19 cellular contexts compared by ENCODE assay signal in genomic region chr5:143691278-143692236, GRCh38.
A peak's percentile ranks its signal among the peaks of the same experiment; 100 is the strongest.
DNase-seq lines count a peak whose midpoint lies in the region; ATAC-seq and TF ChIP-seq lines count a peak whose summit lies in the region.
"Had no signal": no experiment of that assay in that cellular context is flagged by ENCODE, and none has a peak within 500 bp of the region (broad histone marks: within the 10 kb centered on the region; RNA-seq: fewer than 3 reads in every experiment).

No MANE protein-coding gene starts in this region.

- H2BK15ac ChIP-seq in IMR-90 (ENCODE audit: low read depth, low read length), result no peak overlapping the region

- peaks cover 12% of the 10 kb centered on the region for H3K4me1 Mint-ChIP-seq in progenitor cell of endocrine pancreas (ENCODE audit: low read depth)
- H3K4me1 Mint-ChIP-seq: H9 had no signal

- no peak overlapping the region for H3K4me2 ChIP-seq in IMR-90 (ENCODE audit: low read depth, low read length)
- no peak overlapping the region for H3K4me2 ChIP-seq in osteoblast (ENCODE audit: insufficient read depth, low read length)

- H3K27ac Mint-ChIP-seq in progenitor cell of endocrine pancreas, result no peak overlapping the region
- H3K27ac Mint-ChIP-seq: H9 had no signal

- no peak overlapping the region; the same call in 1 of the 2 replicates for H3K14ac ChIP-seq in IMR-90 (replicated peaks; ENCODE audit: low read depth, low read length)

- H2BK20ac ChIP-seq in IMR-90 (ENCODE audit: low read depth, low read length), result peak overlapping the region; percentile 37; the same call in 1 of the 2 replicates

- H3K4me1 ChIP-seq in IMR-90 (ENCODE audit: control insufficient read depth, insufficient read depth, low read length) (peaks cover 5% of the 10 kb centered on the region; the same call in 1 of the 2 replicates), osteoblast (ENCODE audit: insufficient read depth, low read length) (peaks cover 14% of the 10 kb centered on the region), sigmoid colon (no peaks in the 10 kb centered on the region)

- ATAC-seq in IMR-90 (ENCODE audit: low read depth) (no peak), left lobe of liver (peak; percentile 92)
- ATAC-seq: GM12878 had no signal

- 100% methylated on average over 3 of the region's 7 CpGs; no CpG with 5 or more reads in 1 of the 2 experiments for WGBS in IMR-90 (ENCODE audit: extremely low coverage in 2 of 2, insufficient read length in 1 of 2), 2 experiments
- WGBS in sigmoid colon, 2 donors, result 50 to 65% methylated on average over 7 of the region's 7 CpGs

- no peak overlapping the region for H2AK9ac ChIP-seq in IMR-90 (replicated peaks; ENCODE audit: low read depth, low read length, poor library complexity)

- H3K23ac ChIP-seq in IMR-90 (ENCODE audit: low read depth, low read length), result no peak overlapping the region

- CTCF ChIA-PET in IMR-90 (lab: Yijun Ruan, JAX), result no interaction called here

- H3K36me3 ChIP-seq in IMR-90 (ENCODE audit: control insufficient read depth, insufficient read depth, low read length) (no peaks in the 10 kb centered on the region), SK-N-MC (ENCODE audit: insufficient read depth, low read length) (no peaks in the 10 kb centered on the region), osteoblast (ENCODE audit: insufficient read depth, low read length) (no peaks in the 10 kb centered on the region), sigmoid colon (no peaks in the 10 kb centered on the region)

- TF ChIP-seq RAD21 in IMR-90 (IDR thresholded peaks at IDR 0.05; ENCODE audit: low read length), result no peak

- no peak overlapping the region for H3K27ac ChIP-seq in IMR-90 (ENCODE audit: insufficient read depth, low read length)
- H3K27ac ChIP-seq in SK-N-MC, result no peak overlapping the region
- no peak overlapping the region for H3K27ac ChIP-seq in osteoblast (ENCODE audit: low read depth, low read length)
- no peak overlapping the region for H3K27ac ChIP-seq in sigmoid colon
- H3K27ac ChIP-seq: C4-2B had no signal

- DNase-seq in IMR-90 (no peak), SK-N-MC (ENCODE audit: low read depth, low spot score) (no peak), left lobe of liver (ENCODE audit: low spot score) (no peak), osteoblast (ENCODE audit: insufficient read length, low spot score, missing footprints) (no peak), progenitor cell of endocrine pancreas (ENCODE audit: low spot score, unreplicated experiment) (no peak), sigmoid colon (no peak), mucosa of gallbladder (ENCODE audit: low spot score) (no peak)
- DNase-seq: DMS 273 treated with DMSO at 0.1 percent for 48 hours; GDM1; H9; Kasumi-1; NCI-H1105; NCI-H187; NCI-H345; NCI-H526 treated with DMSO at 0.1 percent for 48 hours; NK-92 treated with Interleukin-12 subunit alpha and Interleukin-12 subunit beta, amount 100 ng/mL, for 24 hours; OCI-M1 had no signal

- no peak overlapping the region for H2AFZ ChIP-seq in IMR-90 (replicated peaks; ENCODE audit: low read length, poor library complexity)
- peak overlapping the region; percentile 54 for H2AFZ ChIP-seq in osteoblast (ENCODE audit: low read length)

- dilution Hi-C loops in IMR-90 (cut with HindIII; ENCODE audit: low sequenced_read_pairs, unreplicated experiment), result no loop called here

- no peak overlapping the region for H2BK120ac ChIP-seq in IMR-90 (ENCODE audit: low read depth, low read length)

- no peaks in the 10 kb centered on the region for H3K79me1 ChIP-seq in IMR-90 (ENCODE audit: low read depth in 1 of 2, low read length in 2 of 2)

- intact Hi-C loops in IMR-90 (cut with micrococcal nuclease) (loop anchor here (10.0 kb wide), 1 partner anchor 453 kb away; no protein-coding TSS in a partner anchor), sigmoid colon (cut with DNase I) (no loop called here)

- H3K9ac ChIP-seq in IMR-90 (ENCODE audit: low read depth, low read length) (no peak overlapping the region), SK-N-MC (ENCODE audit: insufficient read length) (peak overlapping the region; percentile 35)

- no peak overlapping the region for H2AK5ac ChIP-seq in IMR-90 (ENCODE audit: low read depth, low read length)

- in situ Hi-C loops in IMR-90 (cut with MboI; ENCODE audit: low sequenced_read_pairs), result no loop called here

- H3K4me3 Mint-ChIP-seq in progenitor cell of endocrine pancreas (ENCODE audit: low read depth), result no peak overlapping the region
- H3K4me3 Mint-ChIP-seq: H9 had no signal

- no peak overlapping the region for H4K5ac ChIP-seq in IMR-90 (ENCODE audit: low read depth, low read length)

- peaks cover 4% of the 10 kb centered on the region for H3K36me3 Mint-ChIP-seq in progenitor cell of endocrine pancreas (ENCODE audit: insufficient read depth)

- POLR2A ChIA-PET in IMR-90 (lab: Charles Lee; ENCODE audit: unreplicated experiment), result no interaction called here

- no peaks in the 10 kb centered on the region for H3K9me3 ChIP-seq in IMR-90 (ENCODE audit: control insufficient read depth, insufficient read depth, low read length)
- no peaks in the 10 kb centered on the region for H3K9me3 ChIP-seq in SK-N-MC (ENCODE audit: low read depth, low read length)
- H3K9me3 ChIP-seq in osteoblast (ENCODE audit: low read depth, low read length), result no peaks in the 10 kb centered on the region
- H3K9me3 ChIP-seq in sigmoid colon, result no peaks in the 10 kb centered on the region

- no peak overlapping the region for H3K18ac ChIP-seq in IMR-90 (ENCODE audit: low read depth, low read length)

- no peaks in the 10 kb centered on the region for H3K79me2 ChIP-seq in osteoblast (ENCODE audit: insufficient read depth, low read length)

- no peak for TF ChIP-seq EP300 in sigmoid colon (IDR thresholded peaks at IDR 0.05)

- H4K8ac ChIP-seq in IMR-90 (ENCODE audit: low read depth in 2 of 2, low read length in 2 of 2), result no peak overlapping the region; a peak in 1 of 4 replicates

- no peak overlapping the region for H2BK5ac ChIP-seq in IMR-90 (ENCODE audit: low read depth, low read length, poor library complexity, severe bottlenecking)

- H4K91ac ChIP-seq in IMR-90 (ENCODE audit: insufficient read depth, low read depth, low read length), result no peak overlapping the region

- TF ChIP-seq POLR2A in IMR-90 (IDR thresholded peaks at IDR 0.05; ENCODE audit: low read depth, low read length), result no peak
- TF ChIP-seq POLR2A in sigmoid colon (IDR thresholded peaks at IDR 0.05), result no peak

- H3K4me3 ChIP-seq in IMR-90 (ENCODE audit: insufficient read depth, low read depth, low read length) (no peak overlapping the region), SK-N-MC (no peak overlapping the region), osteoblast (ENCODE audit: insufficient read depth, low read length) (no peak overlapping the region), sigmoid colon (no peak overlapping the region)
- H3K4me3 ChIP-seq: GM12878 had no signal

- H3K27me3 ChIP-seq in IMR-90 (ENCODE audit: control insufficient read depth, insufficient read depth, low read length) (no peaks in the 10 kb centered on the region), osteoblast (ENCODE audit: insufficient read depth, low read length) (no peaks in the 10 kb centered on the region), sigmoid colon (no peaks in the 10 kb centered on the region)

- no peaks in the 10 kb centered on the region for H3K27me3 Mint-ChIP-seq in progenitor cell of endocrine pancreas

- no peaks in the 10 kb centered on the region for H3K9me1 ChIP-seq in IMR-90 (ENCODE audit: insufficient read depth, low read length)

- H4K20me1 ChIP-seq in IMR-90 (ENCODE audit: insufficient read depth, low read length), result no peaks in the 10 kb centered on the region
- H4K20me1 ChIP-seq in osteoblast (ENCODE audit: insufficient read depth, low read length), result no peaks in the 10 kb centered on the region

- H3K56ac ChIP-seq in IMR-90 (ENCODE audit: extremely low read depth, insufficient read depth, low read length), result no peak overlapping the region

- peaks cover 7% of the 10 kb centered on the region for H3K9me3 Mint-ChIP-seq in progenitor cell of endocrine pancreas (ENCODE audit: low read depth)
- H3K9me3 Mint-ChIP-seq: H9 had no signal

- no peak overlapping the region for H3K4ac ChIP-seq in IMR-90 (ENCODE audit: low read depth, low read length)

- no peak for TF ChIP-seq CTCF in IMR-90 (conservative IDR thresholded peaks at IDR 0.05; ENCODE audit: low read depth, low read length)
- TF ChIP-seq CTCF in osteoblast (IDR thresholded peaks at IDR 0.05; ENCODE audit: extremely low read depth, low read depth, low read length), result no peak
- TF ChIP-seq CTCF in progenitor cell of endocrine pancreas (IDR thresholded peaks at IDR 0.05; ENCODE audit: unreplicated experiment), result no peak
- no peak for TF ChIP-seq CTCF in sigmoid colon (IDR thresholded peaks at IDR 0.05)

- BruUV-seq in IMR-90 (replicated peaks; lab: Mats Ljungman, UMichigan), result no TSS peak

TF ChIP-seq in IMR-90, 13 proteins besides CTCF, POLR2A, EP300 and RAD21:
- TF ChIP-seq CHD1 (IDR thresholded peaks at IDR 0.05; ENCODE audit: low read depth, low read length) (no peak), MXI1 (IDR thresholded peaks at IDR 0.05; ENCODE audit: borderline replicate concordance, low read depth, low read length) (no peak), MAFK (IDR thresholded peaks at IDR 0.05; ENCODE audit: low read depth, low read length) (no peak), BHLHE40 (IDR thresholded peaks at IDR 0.05; ENCODE audit: low read depth, low read length) (no peak), SMC3 (IDR thresholded peaks at IDR 0.05; ENCODE audit: low read depth, low read length) (no peak), NFE2L2 (IDR thresholded peaks at IDR 0.05; ENCODE audit: low read depth, low read length) (no peak), RFX5 (IDR thresholded peaks at IDR 0.05; ENCODE audit: low read depth, low read length) (no peak)
